24 cellular contexts compared by ENCODE assay signal in the genomic region with DNA sequence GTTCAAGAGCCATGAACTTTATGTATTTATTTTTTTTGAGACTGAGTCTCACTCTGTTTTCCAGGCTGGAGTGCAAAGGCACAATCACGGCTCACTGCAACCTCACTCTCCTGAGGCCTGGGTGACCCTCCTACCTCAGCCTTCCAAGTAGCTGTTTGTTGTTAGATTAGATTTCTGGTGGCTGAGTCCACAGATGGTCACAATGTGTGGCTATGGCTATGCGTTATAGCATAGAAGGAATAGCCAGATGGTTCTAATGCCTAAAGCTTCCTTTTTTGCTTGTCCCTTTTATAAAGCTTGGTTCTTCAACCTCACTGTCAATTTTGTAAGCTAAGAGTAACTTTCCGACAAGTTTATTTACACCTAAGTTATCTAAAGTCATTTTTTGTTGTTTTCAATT.
DNase-seq lines count a peak whose midpoint lies in the region; ATAC-seq and TF ChIP-seq lines count a peak whose summit lies in the region.
"Had no signal": no experiment of that assay in that cellular context is flagged by ENCODE, and none has a peak within 500 bp of the region (broad histone marks: within the 10 kb centered on the region; RNA-seq: fewer than 3 reads in every experiment).

No MANE protein-coding gene starts in this region.

- peak overlapping the region; percentile 51 for H3K9ac ChIP-seq in mesenchymal stem cell (ENCODE audit: low read length)

- H3K27me3 ChIP-seq in MG63 (no peaks in the 10 kb centered on the region), mesenchymal stem cell (ENCODE audit: control insufficient read depth in 1 of 2, insufficient read depth in 1 of 2, low read length in 2 of 2) (no peaks in the 10 kb centered on the region)
- H3K27me3 ChIP-seq: adrenal gland, transverse colon had no signal

- peak overlapping the region; percentile 54 for H3K27ac ChIP-seq in mesenchymal stem cell (ENCODE audit: low read length, poor library complexity, severe bottlenecking)
- H3K27ac ChIP-seq: adrenal gland, heart right ventricle, HL-60, transverse colon had no signal

- no peak overlapping the region for H4K8ac ChIP-seq in mesenchymal stem cell (ENCODE audit: low read length)

- H2BK120ac ChIP-seq in mesenchymal stem cell (ENCODE audit: low read depth, low read length) = no peak overlapping the region

- no peak overlapping the region for H3K4me3 Mint-ChIP-seq in stimulated activated naive CD8-positive, alpha-beta T cell treated with anti-CD3 and anti-CD28 coated beads, Interleukin-15, amount 100 ng/mL, for 72 hours
- H3K4me3 Mint-ChIP-seq: activated CD4-positive, alpha-beta T cell treated with anti-CD3 and anti-CD28 coated beads, Interleukin-2, amount 10 ng/mL, durations not matched to agents 24 days and 14 days; central memory CD8-positive, alpha-beta T cell had no signal

- peaks cover 0 to 5% of the 10 kb centered on the region in 2 donors for H3K9me3 Mint-ChIP-seq in stimulated activated naive CD8-positive, alpha-beta T cell treated with anti-CD3 and anti-CD28 coated beads, Interleukin-15, amount 100 ng/mL, for 72 hours
- H3K9me3 Mint-ChIP-seq: activated CD4-positive, alpha-beta T cell treated with anti-CD3 and anti-CD28 coated beads, Interleukin-2, amount 10 ng/mL, durations not matched to agents 24 days and 14 days had no signal

- no peak overlapping the region for H3K18ac ChIP-seq in mesenchymal stem cell (ENCODE audit: low read depth in 1 of 2, low read length in 2 of 2)

- no peak overlapping the region for H2BK12ac ChIP-seq in mesenchymal stem cell (ENCODE audit: low read length in 2 of 2)

- H3K36me3 ChIP-seq in MG63 (no peaks in the 10 kb centered on the region), mesenchymal stem cell (ENCODE audit: control insufficient read depth in 1 of 2, insufficient read depth in 2 of 2, low read depth in 1 of 2, low read length in 2 of 2) (no peaks in the 10 kb centered on the region)
- H3K36me3 ChIP-seq: adrenal gland, heart right ventricle, transverse colon had no signal

- no peaks in the 10 kb centered on the region for H3K27me3 Mint-ChIP-seq in stimulated activated naive CD8-positive, alpha-beta T cell treated with anti-CD3 and anti-CD28 coated beads, Interleukin-15, amount 100 ng/mL, for 72 hours
- H3K27me3 Mint-ChIP-seq: activated CD4-positive, alpha-beta T cell treated with anti-CD3 and anti-CD28 coated beads, Interleukin-2, amount 10 ng/mL, durations not matched to agents 24 days and 14 days; central memory CD8-positive, alpha-beta T cell had no signal

- no peak overlapping the region for H2AFZ ChIP-seq in mesenchymal stem cell (ENCODE audit: low read depth, low read length)

- H3K4me1 ChIP-seq in mesenchymal stem cell (ENCODE audit: control insufficient read depth, insufficient read depth, low read depth, low read length) = peaks cover 6% of the 10 kb centered on the region
- H3K4me1 ChIP-seq: adrenal gland, heart right ventricle had no signal

- peak; percentile 58 for DNase-seq in EH (ENCODE audit: low read depth)
- DNase-seq in MG63 = peak; percentile 8
- DNase-seq in choroid plexus epithelial cell (ENCODE audit: low read depth) = peak; percentile 19
- no peak for DNase-seq in mesenchymal stem cell
- DNase-seq in LoVo (ENCODE audit: low spot score) = no peak
- DNase-seq in stimulated activated naive CD8-positive, alpha-beta T cell treated with anti-CD3 and anti-CD28 coated beads, Interleukin-15, amount 100 ng/mL, for 72 hours = no peak
- DNase-seq in DMS 273 (lab: John Stamatoyannopoulos, UW; ENCODE audit: unreplicated experiment) = no peak
- no peak for DNase-seq in activated naive CD4-positive, alpha-beta T cell (lab: John Stamatoyannopoulos, UW)
- DNase-seq: activated CD4-positive, alpha-beta T cell treated with anti-CD3 and anti-CD28 coated beads, Interleukin-2, amount 10 ng/mL, durations not matched to agents 24 days and 14 days; activated gamma-delta T cell; adrenal gland; COR-L47; heart right ventricle; NCI-H1694; NCI-H2171 treated with DMSO at 0.1 percent for 48 hours; OCI-M1; SIG-M5; stimulated activated CD4-positive, alpha-beta T cell treated with anti-CD3 and anti-CD28 coated beads, Interleukin-4, amount 100 ng/mL, for 1 hour; stimulated activated naive CD8-positive, alpha-beta T cell treated with anti-CD3 and anti-CD28 coated beads, Interleukin-15, Interleukin-2, amounts not matched to agents 100 U/mL and 50 U/mL, for 24 hours; transverse colon had no signal

- no peak overlapping the region for H3K4me3 ChIP-seq in MG63
- H3K4me3 ChIP-seq in choroid plexus epithelial cell (ENCODE audit: low read depth, low read length) = no peak overlapping the region
- no peak overlapping the region for H3K4me3 ChIP-seq in mesenchymal stem cell (ENCODE audit: insufficient read depth in 1 of 2, low read depth in 1 of 2, low read length in 2 of 2)
- H3K4me3 ChIP-seq: adrenal gland, heart right ventricle, smooth muscle cell, transverse colon had no signal

- H3K79me1 ChIP-seq in mesenchymal stem cell (replicated peaks; ENCODE audit: low read length, poor library complexity, severe bottlenecking) = no peaks in the 10 kb centered on the region

- WGBS in mesenchymal stem cell = 60% methylated on average over 2 of the region's 3 CpGs

- H2AK5ac ChIP-seq in mesenchymal stem cell (ENCODE audit: low read length, severe bottlenecking) = no peak overlapping the region

- no peak overlapping the region for H3K14ac ChIP-seq in mesenchymal stem cell (ENCODE audit: low read length in 2 of 2)

- H3K4me1 Mint-ChIP-seq in stimulated activated naive CD8-positive, alpha-beta T cell treated with anti-CD3 and anti-CD28 coated beads, Interleukin-15, amount 100 ng/mL, for 72 hours = no peaks in the 10 kb centered on the region
- H3K4me1 Mint-ChIP-seq: activated CD4-positive, alpha-beta T cell treated with anti-CD3 and anti-CD28 coated beads, Interleukin-2, amount 10 ng/mL, durations not matched to agents 24 days and 14 days; central memory CD8-positive, alpha-beta T cell had no signal

- no peak overlapping the region for H3K4me2 ChIP-seq in mesenchymal stem cell (ENCODE audit: low read length, poor library complexity, severe bottlenecking)

- TF ChIP-seq CTCF in choroid plexus epithelial cell (conservative IDR thresholded peaks at IDR 0.05; ENCODE audit: low read depth, low read length) = no peak

- H2BK15ac ChIP-seq in mesenchymal stem cell (ENCODE audit: low read depth, poor library complexity, severe bottlenecking) = no peak overlapping the region

- peak overlapping the region; percentile 8 for H2BK5ac ChIP-seq in mesenchymal stem cell (ENCODE audit: low read depth, low read length, poor library complexity, severe bottlenecking)

- no peak overlapping the region for H4K91ac ChIP-seq in mesenchymal stem cell (ENCODE audit: low read length)

- no peak overlapping the region for H3K23ac ChIP-seq in mesenchymal stem cell (ENCODE audit: low read length in 2 of 2)

- peaks cover 3% of the 10 kb centered on the region; the same call in 1 of the 2 replicates for H3K9me3 ChIP-seq in MG63
- no peaks in the 10 kb centered on the region for H3K9me3 ChIP-seq in mesenchymal stem cell (ENCODE audit: control insufficient read depth, low read length)
- H3K9me3 ChIP-seq: adrenal gland, heart right ventricle, transverse colon had no signal

- ATAC-seq in stimulated activated naive CD8-positive, alpha-beta T cell treated with anti-CD3 and anti-CD28 coated beads, Interleukin-15, amount 100 ng/mL, for 72 hours = no peak
- ATAC-seq: esophagus mucosa; heart right ventricle; stimulated activated naive CD8-positive, alpha-beta T cell treated with anti-CD3 and anti-CD28 coated beads, Interleukin-15, Interleukin-2, amounts not matched to agents 100 U/mL and 50 U/mL, for 24 hours had no signal

- no peak overlapping the region for H3K27ac Mint-ChIP-seq in stimulated activated naive CD8-positive, alpha-beta T cell treated with anti-CD3 and anti-CD28 coated beads, Interleukin-15, amount 100 ng/mL, for 72 hours
- H3K27ac Mint-ChIP-seq: activated CD4-positive, alpha-beta T cell treated with anti-CD3 and anti-CD28 coated beads, Interleukin-2, amount 10 ng/mL, durations not matched to agents 24 days and 14 days had no signal

- no peak overlapping the region for H3K4ac ChIP-seq in mesenchymal stem cell (ENCODE audit: low read depth in 1 of 2, low read length in 2 of 2)

Comparison
In these comparisons a context has a peak if more than half of its experiments do, and no peak if none do; other contexts are left out.
1. DNase-seq: peak in EH (single experiment), MG63 (single experiment) and choroid plexus epithelial cell (single experiment); none in mesenchymal stem cell (single experiment), LoVo (single experiment), stimulated activated naive CD8-positive, alpha-beta T cell treated with anti-CD3 and anti-CD28 coated beads, Interleukin-15, amount 100 ng/mL, for 72 hours (0 of 2), DMS 273 (single experiment) and activated naive CD4-positive, alpha-beta T cell (0 of 4).